Comparison of ENCODE assay signal across 22 cellular contexts in the genomic region with DNA sequence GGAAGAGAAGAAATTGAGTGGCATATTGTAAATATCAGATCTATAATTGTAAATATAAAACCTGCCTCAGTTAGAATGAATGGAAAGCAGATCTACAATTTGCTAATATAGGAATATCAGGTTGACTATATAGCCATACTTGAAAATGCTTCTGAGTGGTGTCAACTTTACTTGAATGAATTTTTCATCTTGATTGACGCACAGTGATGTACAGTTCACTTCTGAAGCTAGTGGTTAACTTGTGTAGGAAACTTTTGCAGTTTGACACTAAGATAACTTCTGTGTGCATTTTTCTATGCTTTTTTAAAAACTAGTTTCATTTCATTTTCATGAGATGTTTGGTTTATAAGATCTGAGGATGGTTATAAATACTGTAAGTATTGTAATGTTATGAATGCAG.
"Had no signal": no experiment of that assay in that cellular context is flagged by ENCODE, and none has a peak within 500 bp of the region (broad histone marks: within the 10 kb centered on the region; RNA-seq: fewer than 3 reads in every experiment).

No MANE protein-coding gene starts in this region.

- DNase-seq: activated CD4-positive, alpha-beta T cell treated with anti-CD3 and anti-CD28 coated beads, Interleukin-2, amount 10 ng/mL, durations not matched to agents 7 days and 5 days; activated CD8-positive, alpha-beta memory T cell treated with anti-CD3 and anti-CD28 coated beads, Interleukin-2, amount 50 U/mL, for 48 hours; activated effector memory CD4-positive, alpha-beta T cell treated with anti-CD3 and anti-CD28 coated beads, Interleukin-2, amount 50 U/mL, for 16 hours; activated naive CD4-positive, alpha-beta T cell treated with anti-CD3 and anti-CD28 coated beads, Interleukin-2, amount 50 U/mL, for 16 hours; activated T-cell treated with anti-CD3 and anti-CD28 coated beads, Interleukin-2, amount 50 U/mL, for 4 hours; central memory CD4-positive, alpha-beta T cell; dermis blood vessel endothelial cell; effector CD8-positive, alpha-beta T cell; glutamatergic neuron; hippocampal formation; left ventricle myocardium inferior; posterior cingulate gyrus; right lobe of liver; small intestine; stimulated activated CD4-positive, alpha-beta T cell treated with anti-CD3 and anti-CD28 coated beads, Interleukin-2, amount 100 ng/mL, for 24 hours; testis; trophoblast cell; uterus had no signal

- H3K27me3 Mint-ChIP-seq: activated CD4-positive, alpha-beta T cell treated with anti-CD3 and anti-CD28 coated beads, Interleukin-2, amount 10 ng/mL, durations not matched to agents 7 days and 5 days; stimulated activated memory B cell treated with anti-CD40 and anti-IgM and Interleukin-4, amounts not matched to agents 10 μg/mL and 1 μg/mL and 100 μg/mL, for 72 hours had no signal

- H3K4me1 Mint-ChIP-seq: activated CD4-positive, alpha-beta T cell treated with anti-CD3 and anti-CD28 coated beads, Interleukin-2, amount 10 ng/mL, durations not matched to agents 7 days and 5 days; mesothelial cell of epicardium; neural crest cell had no signal

- H3K27ac ChIP-seq: left ventricle myocardium inferior, right lobe of liver, testis, uterus had no signal

- H3K27ac Mint-ChIP-seq: activated CD4-positive, alpha-beta T cell treated with anti-CD3 and anti-CD28 coated beads, Interleukin-2, amount 10 ng/mL, durations not matched to agents 7 days and 5 days; mesothelial cell of epicardium had no signal

- H3K4me3 Mint-ChIP-seq: activated CD4-positive, alpha-beta T cell treated with anti-CD3 and anti-CD28 coated beads, Interleukin-2, amount 10 ng/mL, durations not matched to agents 7 days and 5 days; activated T-cell treated with anti-CD3 and anti-CD28 coated beads, Interleukin-2, amount 50 U/mL, for 4 hours; mesothelial cell of epicardium; neural crest cell; stimulated activated memory B cell treated with anti-CD40 and anti-IgM and Interleukin-4, amounts not matched to agents 10 μg/mL and 1 μg/mL and 100 μg/mL, for 72 hours had no signal

- H3K9me3 Mint-ChIP-seq: activated T-cell treated with anti-CD3 and anti-CD28 coated beads, Interleukin-2, amount 50 U/mL, for 4 hours; mesothelial cell of epicardium; stimulated activated memory B cell treated with anti-CD40 and anti-IgM and Interleukin-4, amounts not matched to agents 10 μg/mL and 1 μg/mL and 100 μg/mL, for 72 hours had no signal

- ATAC-seq: esophagus mucosa; right lobe of liver; stimulated activated memory B cell treated with anti-CD40 and anti-IgM and Interleukin-4, amounts not matched to agents 10 μg/mL and 1 μg/mL and 100 μg/mL, for 72 hours had no signal

- H3K4me1 ChIP-seq: left ventricle myocardium inferior, right lobe of liver, testis, uterus had no signal

- H3K27me3 ChIP-seq: right lobe of liver, testis, uterus had no signal
